22 cellular contexts compared by ENCODE assay signal in the genomic region with DNA sequence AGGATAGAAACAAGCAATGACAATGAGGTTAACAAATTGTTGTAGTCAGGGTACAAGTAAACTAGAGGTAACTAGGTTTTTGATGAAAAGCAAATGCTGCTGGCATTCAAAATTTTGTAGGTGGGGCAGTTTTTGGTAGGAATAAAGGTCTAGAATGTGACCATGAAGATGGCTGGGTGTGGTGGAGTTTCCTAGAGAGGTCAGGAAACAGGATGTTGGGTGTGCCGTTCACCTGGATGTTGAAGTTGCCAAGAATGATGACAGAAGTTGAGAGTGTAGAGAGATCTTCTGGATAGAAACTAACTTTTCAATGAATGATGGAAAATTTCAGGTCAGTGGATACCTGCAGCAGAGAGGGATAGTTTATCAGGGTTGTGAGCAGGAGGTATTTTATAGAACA. TPM values are rescaled to one million over a fixed set of nuclear protein-coding genes. Genes with fewer than 3 reads are reported as not detected.
"Had no signal": no experiment of that assay in that cellular context is flagged by ENCODE, and none has a peak within 500 bp of the region (broad histone marks: within the 10 kb centered on the region; RNA-seq: fewer than 3 reads in every experiment).

No MANE protein-coding gene starts in this region.

- DNase-seq: activated CD4-positive, alpha-beta memory T cell treated with anti-CD3 and anti-CD28 coated beads, Interleukin-2, amount 10 ng/mL, durations not matched to agents 7 days and 5 days; activated CD4-positive, CD25-positive, alpha-beta regulatory T cell treated with anti-CD3 and anti-CD28 coated beads, Interleukin-2, amount 50 U/mL, for 72 hours; activated effector memory CD4-positive, alpha-beta T cell treated with Interleukin-2 at 50 U/mL for 16 hours; activated T-cell treated with anti-CD3 and anti-CD28 coated beads, Interleukin-2, amount 50 U/mL, for 4 hours; amygdala; effector CD8-positive, alpha-beta T cell; heart right ventricle; left cardiac atrium; lower lobe of right lung; midbrain; pancreas; sigmoid colon; stimulated activated CD4-positive, alpha-beta T cell treated with anti-CD3 and anti-CD28 coated beads, Interleukin-2, amount 100 ng/mL, for 24 hours; stomach; SW 1271; T-helper 9 cell had no signal

- H3K9me3 ChIP-seq: gastrocnemius medialis, heart right ventricle, lower lobe of right lung, pancreas, sigmoid colon, stomach, thoracic aorta had no signal

- H3K4me3 Mint-ChIP-seq: activated CD4-positive, alpha-beta memory T cell treated with anti-CD3 and anti-CD28 coated beads, Interleukin-2, amount 10 ng/mL, durations not matched to agents 7 days and 5 days; activated naive CD4-positive, alpha-beta T cell treated with anti-CD3 and anti-CD28 coated beads, Interleukin-2, amount 50 U/mL, for 24 hours; activated T-cell treated with anti-CD3 and anti-CD28 coated beads, Interleukin-2, amount 50 U/mL, for 4 hours; brain; neural crest cell had no signal

- H3K9me3 Mint-ChIP-seq: activated naive CD4-positive, alpha-beta T cell treated with anti-CD3 and anti-CD28 coated beads, Interleukin-2, amount 50 U/mL, for 24 hours; activated T-cell treated with anti-CD3 and anti-CD28 coated beads, Interleukin-2, amount 50 U/mL, for 4 hours; brain; neural crest cell had no signal

- H3K4me3 ChIP-seq: gastrocnemius medialis, heart right ventricle, lower lobe of right lung, pancreas, sigmoid colon, stomach, thoracic aorta had no signal

- H3K27me3 Mint-ChIP-seq: activated CD4-positive, alpha-beta memory T cell treated with anti-CD3 and anti-CD28 coated beads, Interleukin-2, amount 10 ng/mL, durations not matched to agents 7 days and 5 days; activated naive CD4-positive, alpha-beta T cell treated with anti-CD3 and anti-CD28 coated beads, Interleukin-2, amount 50 U/mL, for 24 hours; brain had no signal

- H3K36me3 ChIP-seq: pancreas, sigmoid colon, thoracic aorta had no signal

- H3K36me3 Mint-ChIP-seq: activated naive CD4-positive, alpha-beta T cell treated with anti-CD3 and anti-CD28 coated beads, Interleukin-2, amount 50 U/mL, for 24 hours had no signal

- H3K4me1 Mint-ChIP-seq: neural crest cell had no signal

- H3K27ac ChIP-seq: heart right ventricle, lower lobe of right lung, pancreas, sigmoid colon, stomach, thoracic aorta had no signal

- H3K27ac Mint-ChIP-seq: activated CD4-positive, alpha-beta memory T cell treated with anti-CD3 and anti-CD28 coated beads, Interleukin-2, amount 10 ng/mL, durations not matched to agents 7 days and 5 days; activated naive CD4-positive, alpha-beta T cell treated with anti-CD3 and anti-CD28 coated beads, Interleukin-2, amount 50 U/mL, for 24 hours; brain had no signal

- ATAC-seq: activated T-cell treated with anti-CD3 and anti-CD28 coated beads, Interleukin-2, amount 50 U/mL, for 4 hours; heart right ventricle; left cardiac atrium; lower lobe of right lung had no signal

- H3K27me3 ChIP-seq: gastrocnemius medialis, heart right ventricle, pancreas, sigmoid colon, stomach had no signal

RNA-seq across cellular contexts. Expression of a gene that starts 25.9 kb away (rescaled TPM):
- total RNA-seq: activated CD4-positive, alpha-beta memory T cell treated with anti-CD3 and anti-CD28 coated beads, Interleukin-2, amount 10 ng/mL, durations not matched to agents 7 days and 5 days; activated T-cell treated with anti-CD3 and anti-CD28 coated beads, Interleukin-2, amount 50 U/mL, for 4 hours; endothelial cell of umbilical vein; sigmoid colon had no signal
